ENCODE assay signal across 24 cellular contexts in genomic region chr14:99206053-99206452, GRCh38.
A peak's percentile ranks its signal among the peaks of the same experiment; 100 is the strongest.
DNase-seq lines count a peak whose midpoint lies in the region; ATAC-seq, FAIRE-seq and TF ChIP-seq lines count a peak whose summit lies in the region.
"Had no signal": no experiment of that assay in that cellular context is flagged by ENCODE, and none has a peak within 500 bp of the region (broad histone marks: within the 10 kb centered on the region; RNA-seq: fewer than 3 reads in every experiment).

No MANE protein-coding gene starts in this region.

- no peak overlapping the region for H4K8ac ChIP-seq in H1 (ENCODE audit: extremely low read depth, insufficient read depth, low read length)

- H3K27ac Mint-ChIP-seq in activated CD4-positive, alpha-beta T cell treated with anti-CD3 and anti-CD28 coated beads, Interleukin-2, amount 10 ng/mL, durations not matched to agents 24 days and 14 days, result peak overlapping the region; percentile 91
- peak overlapping the region; percentile 93 to 96 (median 94) for H3K27ac Mint-ChIP-seq in CD4-positive, alpha-beta memory T cell
- H3K27ac Mint-ChIP-seq in activated T-helper 17 cell treated with anti-CD3 and anti-CD28 coated beads, Interleukin-2, amount 50 U/mL, for 72 hours, result peak overlapping the region; percentile 97
- H3K27ac Mint-ChIP-seq: activated B cell treated with CpG ODN at 0.5 μM for 24 hours had no signal

- H3K4me3 ChIP-seq in CD4-positive, alpha-beta memory T cell (ENCODE audit: low read length in 2 of 2), result peak overlapping the region in 1 of 2 donors; percentile 25
- H3K4me3 ChIP-seq in H1 (ENCODE audit: extremely low read depth in 1 of 4, insufficient read depth in 2 of 4, low read depth in 3 of 4, low read length in 4 of 4), result no peak overlapping the region
- H3K4me3 ChIP-seq in ascending aorta, result no peak overlapping the region
- H3K4me3 ChIP-seq: colonic mucosa, thyroid gland had no signal

- no peak overlapping the region for H3K18ac ChIP-seq in H1 (ENCODE audit: extremely low read depth, low read length)

- H3K4me3 Mint-ChIP-seq in activated CD4-positive, alpha-beta T cell treated with anti-CD3 and anti-CD28 coated beads, Interleukin-2, amount 10 ng/mL, durations not matched to agents 24 days and 14 days, result peak overlapping the region; percentile 75
- peak overlapping the region; percentile 68 to 85 (median 78) for H3K4me3 Mint-ChIP-seq in CD4-positive, alpha-beta memory T cell
- peak overlapping the region; percentile 82 for H3K4me3 Mint-ChIP-seq in activated T-helper 17 cell treated with anti-CD3 and anti-CD28 coated beads, Interleukin-2, amount 50 U/mL, for 72 hours
- H3K4me3 Mint-ChIP-seq: activated B cell treated with CpG ODN at 0.5 μM for 24 hours had no signal

- DNase-seq in activated CD4-positive, alpha-beta T cell treated with anti-CD3 and anti-CD28 coated beads, Interleukin-2, amount 10 ng/mL, durations not matched to agents 24 days and 14 days, result no peak
- DNase-seq in activated CD4-positive, alpha-beta T cell treated with anti-CD3 and anti-CD28 coated beads, Interleukin-2, amount 50 U/mL, for 4 hours, result no peak
- DNase-seq in CD4-positive, alpha-beta memory T cell, result no peak
- DNase-seq in H1 (ENCODE audit: low read depth in 1 of 2, low spot score in 2 of 2) (no peak), ascending aorta (ENCODE audit: low spot score in 2 of 2) (no peak)
- DNase-seq: activated B cell treated with CpG ODN at 0.5 μM for 24 hours; activated effector memory CD4-positive, alpha-beta T cell treated with Interleukin-2 at 50 U/mL for 16 hours; AML-193; colonic mucosa; DMS153; IMR-90; kidney; NCI-H1092 treated with DMSO at 0.1 percent for 48 hours; NCI-H187 treated with DMSO at 0.1 percent for 48 hours; NCI-H524 treated with DMSO at 0.1 percent for 48 hours; NK-92 treated with Interleukin-12 subunit alpha and Interleukin-12 subunit beta, amount 100 ng/mL, for 24 hours; PC-3; stimulated activated naive CD4-positive, alpha-beta T cell treated with Interleukin-2 at 50 U/mL for 16 hours; thyroid gland had no signal

- no peak overlapping the region for H3K14ac ChIP-seq in H1 (ENCODE audit: insufficient read length)

- no peak overlapping the region for H2BK15ac ChIP-seq in H1 (ENCODE audit: low read length)

- H3K27me3 Mint-ChIP-seq in activated CD4-positive, alpha-beta T cell treated with anti-CD3 and anti-CD28 coated beads, Interleukin-2, amount 10 ng/mL, durations not matched to agents 24 days and 14 days, result no peaks in the 10 kb centered on the region
- H3K27me3 Mint-ChIP-seq in CD4-positive, alpha-beta memory T cell, result no peaks in the 10 kb centered on the region
- no peaks in the 10 kb centered on the region for H3K27me3 Mint-ChIP-seq in activated T-helper 17 cell treated with anti-CD3 and anti-CD28 coated beads, Interleukin-2, amount 50 U/mL, for 72 hours
- H3K27me3 Mint-ChIP-seq: activated B cell treated with CpG ODN at 0.5 μM for 24 hours had no signal

- no peak overlapping the region for H2BK20ac ChIP-seq in H1 (ENCODE audit: low read length)

- H2AK5ac ChIP-seq in H1 (ENCODE audit: low read depth, low read length), result no peak overlapping the region

- H4K5ac ChIP-seq in H1 (ENCODE audit: insufficient read length, low read depth, low read length), result no peak overlapping the region

- no peaks in the 10 kb centered on the region for H3K23me2 ChIP-seq in H1 (ENCODE audit: low read depth, low read length)

- H2AFZ ChIP-seq in H1 (ENCODE audit: low read length), result no peak overlapping the region

- intact Hi-C loops in activated CD4-positive, alpha-beta T cell treated with anti-CD3 and anti-CD28 coated beads, Interleukin-2, amount 10 ng/mL, durations not matched to agents 24 days and 14 days (cut with micrococcal nuclease), result no loop called here
- intact Hi-C loops in CD4-positive, alpha-beta memory T cell (cut with micrococcal nuclease), result loop anchor here (1.0 kb wide), 1 partner anchor 10 kb away; no protein-coding TSS in a partner anchor
- intact Hi-C loops in ascending aorta (cut with DNase I), result no loop called here

- H3K79me2 ChIP-seq in H1 (ENCODE audit: control insufficient read depth in 1 of 2, insufficient read depth in 2 of 2, low read length in 2 of 2), result peaks cover 0 to 8% of the 10 kb centered on the region in 2 experiments; a peak in 2 of 4 replicates

- no peak for ATAC-seq in activated T-helper 17 cell treated with anti-CD3 and anti-CD28 coated beads, Interleukin-2, amount 50 U/mL, for 72 hours (replicated peaks)
- ATAC-seq in HG02798 (IDR thresholded peaks at IDR 0.05; ENCODE audit: poor library complexity, unreplicated experiment) (no peak), HG03039 (IDR thresholded peaks at IDR 0.05; ENCODE audit: unreplicated experiment) (no peak)
- ATAC-seq: PC-3, SK-N-SH treated with all-trans-retinoic acid at 6 μM for 48 hours had no signal

- peaks cover 28% of the 10 kb centered on the region for H3K36me3 Mint-ChIP-seq in activated CD4-positive, alpha-beta T cell treated with anti-CD3 and anti-CD28 coated beads, Interleukin-2, amount 10 ng/mL, durations not matched to agents 24 days and 14 days (ENCODE audit: low read depth)
- H3K36me3 Mint-ChIP-seq in CD4-positive, alpha-beta memory T cell, result peaks cover 35 to 82% of the 10 kb centered on the region in 2 donors
- peaks cover 79% of the 10 kb centered on the region for H3K36me3 Mint-ChIP-seq in activated T-helper 17 cell treated with anti-CD3 and anti-CD28 coated beads, Interleukin-2, amount 50 U/mL, for 72 hours (ENCODE audit: low read depth)

- H3K27ac ChIP-seq in CD4-positive, alpha-beta memory T cell (ENCODE audit: low read depth, low read length), result peak overlapping the region; percentile 70
- peak overlapping the region; percentile 27; the same call in 1 of the 2 replicates for H3K27ac ChIP-seq in H1 (ENCODE audit: low read depth, low read length)
- H3K27ac ChIP-seq in ascending aorta, result no peak overlapping the region
- H3K27ac ChIP-seq: colonic mucosa, thyroid gland had no signal

- no peak overlapping the region for H2BK5ac ChIP-seq in H1 (ENCODE audit: low read depth, low read length)

- H3K79me1 ChIP-seq in H1 (ENCODE audit: low read depth, low read length), result peaks cover 10% of the 10 kb centered on the region

- POLR2A ChIA-PET in CD4-positive, alpha-beta memory T cell (lab: Charles Lee; ENCODE audit: partially characterized antibody), result interaction anchor here (1.4 to 87.2 kb wide), 3 partner anchors 12 to 1227 kb away, joined by 3 to 6015 read pairs (median 79); partner anchors contain the start of gene BCL11B
- POLR2A ChIA-PET in H1 (lab: Charles Lee; ENCODE audit: partially characterized antibody), result no interaction called here

- no peak for TF ChIP-seq POLR2A in H1 (IDR thresholded peaks at IDR 0.05; ENCODE audit: control extremely low read depth in 1 of 2, low read depth in 2 of 2, low read length in 2 of 2)

- no peaks in the 10 kb centered on the region for H3K27me3 ChIP-seq in CD4-positive, alpha-beta memory T cell (ENCODE audit: insufficient read depth, low read length)
- H3K27me3 ChIP-seq in H1 (replicated peaks in 1 of 4; ENCODE audit: control insufficient read depth in 3 of 4, extremely low read depth in 1 of 4, insufficient read depth in 3 of 4, low read length in 3 of 4) (no peaks in the 10 kb centered on the region), ascending aorta (no peaks in the 10 kb centered on the region)
- H3K27me3 ChIP-seq: colonic mucosa, thyroid gland had no signal

- TF ChIP-seq EP300 in H1 (IDR thresholded peaks at IDR 0.05; ENCODE audit: borderline replicate concordance in 1 of 2, low read depth in 2 of 2, low read length in 2 of 2), result no peak

- no peak overlapping the region for H3K4me2 ChIP-seq in H1 (ENCODE audit: insufficient read depth in 1 of 2, low read depth in 2 of 2, low read length in 2 of 2)

- peaks cover 20% of the 10 kb centered on the region for H3K36me3 ChIP-seq in CD4-positive, alpha-beta memory T cell (ENCODE audit: insufficient read depth, low read length)
- H3K36me3 ChIP-seq in H1 (ENCODE audit: control insufficient read depth in 2 of 4, insufficient read depth in 4 of 4, low read length in 3 of 4) (no peaks in the 10 kb centered on the region), ascending aorta (no peaks in the 10 kb centered on the region)
- H3K36me3 ChIP-seq: colonic mucosa, thyroid gland had no signal

- H3K4ac ChIP-seq in H1 (replicated peaks; ENCODE audit: insufficient read length, low read depth, low read length), result no peak overlapping the region

- TF ChIP-seq CTCF in H1 (IDR thresholded peaks at IDR 0.05; ENCODE audit: control extremely low read depth in 1 of 3, insufficient read depth in 1 of 3, low read depth in 1 of 3, low read length in 3 of 3) (no peak), ascending aorta (IDR thresholded peaks at IDR 0.05) (no peak)

- H3K9ac ChIP-seq in H1 (replicated peaks in 1 of 4; ENCODE audit: extremely low read depth in 1 of 4, low read depth in 3 of 4, low read length in 3 of 4), result no peak overlapping the region

- no peak overlapping the region for H3K23ac ChIP-seq in H1 (ENCODE audit: insufficient read length)

- TF ChIP-seq RAD21 in H1 (IDR thresholded peaks at IDR 0.05 in 1 of 2, conservative IDR thresholded peaks at IDR 0.05 in 1 of 2; ENCODE audit: low read depth in 2 of 2, low read length in 2 of 2), result no peak

- FAIRE-seq in H1 (lab: Jason Lieb, UNC), result no peak
- FAIRE-seq: A204.1, kidney had no signal

- H3K4me1 Mint-ChIP-seq in activated CD4-positive, alpha-beta T cell treated with anti-CD3 and anti-CD28 coated beads, Interleukin-2, amount 10 ng/mL, durations not matched to agents 24 days and 14 days, result peaks cover 94% of the 10 kb centered on the region
- H3K4me1 Mint-ChIP-seq in CD4-positive, alpha-beta memory T cell, result peaks cover 88 to 100% (median 97%) of the 10 kb centered on the region in 4 donors
- H3K4me1 Mint-ChIP-seq in activated T-helper 17 cell treated with anti-CD3 and anti-CD28 coated beads, Interleukin-2, amount 50 U/mL, for 72 hours, result peaks cover 90% of the 10 kb centered on the region
- H3K4me1 Mint-ChIP-seq: activated B cell treated with CpG ODN at 0.5 μM for 24 hours had no signal

- 89% methylated on average over 4 of the region's 4 CpGs; no CpG with 5 or more reads in 1 of the 2 experiments for WGBS in H1 (ENCODE audit: extremely low coverage in 1 of 2, insufficient coverage in 1 of 2, insufficient read length in 1 of 2, insufficient replicate concordance in 2 of 2, low coverage in 1 of 2, low lambda C conversion rate in 2 of 2, missing lambda C conversion rate in 1 of 2), 2 experiments

- peaks cover 100% of the 10 kb centered on the region for H3K4me1 ChIP-seq in CD4-positive, alpha-beta memory T cell (ENCODE audit: insufficient read depth, low read length)
- H3K4me1 ChIP-seq in H1 (replicated peaks in 1 of 4; ENCODE audit: control insufficient read depth in 3 of 4, insufficient read depth in 4 of 4, low read length in 3 of 4) (peaks cover 0 to 15% (median under 1%) of the 10 kb centered on the region in 4 experiments; a peak in 2 of 7 replicates), ascending aorta (no peaks in the 10 kb centered on the region)
- H3K4me1 ChIP-seq: colonic mucosa, thyroid gland had no signal

- H2BK12ac ChIP-seq in H1 (ENCODE audit: low read depth, low read length), result no peak overlapping the region

- peaks cover 0 to under 1% of the 10 kb centered on the region in 2 experiments for H4K20me1 ChIP-seq in H1 (replicated peaks in 1 of 2; ENCODE audit: control insufficient read depth in 1 of 2, insufficient read depth in 2 of 2, low read length in 2 of 2)

- no peaks in the 10 kb centered on the region for H3K9me3 Mint-ChIP-seq in activated CD4-positive, alpha-beta T cell treated with anti-CD3 and anti-CD28 coated beads, Interleukin-2, amount 10 ng/mL, durations not matched to agents 24 days and 14 days
- peaks cover 0 to 7% (median 0%) of the 10 kb centered on the region in 8 donors for H3K9me3 Mint-ChIP-seq in CD4-positive, alpha-beta memory T cell
- no peaks in the 10 kb centered on the region for H3K9me3 Mint-ChIP-seq in activated T-helper 17 cell treated with anti-CD3 and anti-CD28 coated beads, Interleukin-2, amount 50 U/mL, for 72 hours
- H3K9me3 Mint-ChIP-seq: activated B cell treated with CpG ODN at 0.5 μM for 24 hours had no signal

- H3K9me3 ChIP-seq in CD4-positive, alpha-beta memory T cell (ENCODE audit: control insufficient read depth in 1 of 2, low read length in 2 of 2), result no peaks in the 10 kb centered on the region
- H3K9me3 ChIP-seq in H1 (ENCODE audit: insufficient read depth in 2 of 2, low read depth in 1 of 2, low read length in 1 of 2) (no peaks in the 10 kb centered on the region), ascending aorta (no peaks in the 10 kb centered on the region)
- H3K9me3 ChIP-seq: colonic mucosa, thyroid gland had no signal

- no peak overlapping the region for H2BK120ac ChIP-seq in H1 (replicated peaks; ENCODE audit: low read depth, low read length)

- CTCF ChIA-PET in CD4-positive, alpha-beta memory T cell (lab: Charles Lee; ENCODE audit: partially characterized antibody), result interaction anchor here (0.7 to 3.3 kb wide), 5 partner anchors 7 to 18 kb away, joined by 3 to 14 read pairs (median 4); no protein-coding TSS in a partner anchor
- CTCF ChIA-PET in H1 (lab: Charles Lee; ENCODE audit: partially characterized antibody), result interaction anchor here (0.7 to 3.7 kb wide), 3 partner anchors 9 to 110 kb away, joined by 3 to 15 read pairs (median 7); no protein-coding TSS in a partner anchor

- no peak overlapping the region for H4K91ac ChIP-seq in H1 (replicated peaks; ENCODE audit: insufficient read length, low read length)

- H3K56ac ChIP-seq in H1 (replicated peaks; ENCODE audit: insufficient read length, low read depth, low read length), result no peak overlapping the region

Comparison
In these comparisons a context has a peak if more than half of its experiments do, and no peak if none do; other contexts are left out.
1. H3K27ac ChIP-seq: peak in CD4-positive, alpha-beta memory T cell (single experiment) and H1 (single experiment); none in ascending aorta (0 of 2).
2. Peak in every context shown above with its lines, with median percentiles within 50 percentile points of each other: H3K27ac Mint-ChIP-seq and H3K4me3 Mint-ChIP-seq.